9 cellular contexts compared by ENCODE assay signal in the genomic region with DNA sequence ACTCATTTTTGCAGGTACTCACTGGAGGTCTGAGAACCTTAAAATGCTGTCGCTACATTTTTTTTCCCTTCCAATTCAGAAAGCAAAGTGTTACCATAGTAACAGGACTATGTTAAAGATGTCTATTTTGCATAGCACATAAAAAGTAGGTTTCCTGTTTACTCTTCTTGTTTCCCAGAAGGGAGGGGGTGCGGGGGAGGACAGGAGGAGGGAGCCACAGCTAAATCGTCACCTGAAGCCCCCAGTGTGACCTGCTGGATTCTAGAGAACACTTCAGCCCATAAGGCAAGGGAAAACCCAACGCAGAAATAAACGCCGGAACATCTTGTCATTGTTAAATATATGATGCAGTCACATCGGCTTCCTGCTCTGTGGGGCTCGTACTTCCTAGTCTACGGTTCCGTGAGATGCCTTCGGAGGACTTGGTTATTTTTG. TPM values are rescaled to one million over a fixed set of nuclear protein-coding genes. Genes with fewer than 3 reads are reported as not detected.
DNase-seq lines count a peak whose midpoint lies in the region; ATAC-seq lines count a peak whose summit lies in the region.
"Had no signal": no experiment of that assay in that cellular context is flagged by ENCODE, and none has a peak within 500 bp of the region (broad histone marks: within the 10 kb centered on the region; RNA-seq: fewer than 3 reads in every experiment).

No MANE protein-coding gene starts in this region.

- no peak overlapping the region for H3K27ac ChIP-seq in BLaER1 treated with 17β-estradiol and CSF1 and Interleukin-3, amounts not matched to agents 10 nM and 100 nM

- peaks cover 16% of the 10 kb centered on the region for H3K4me1 Mint-ChIP-seq in T-helper 2 cell treated with Interferon-gamma antibody and Interleukin-4, amounts not matched to agents 5 μg/mL and 100 μg/mL, for 36 hours (ENCODE audit: low read depth)
- peaks cover 23 to 29% of the 10 kb centered on the region in 2 donors for H3K4me1 Mint-ChIP-seq in immature natural killer cell

- H3K27ac Mint-ChIP-seq in T-helper 2 cell treated with Interferon-gamma antibody and Interleukin-4, amounts not matched to agents 5 μg/mL and 100 μg/mL, for 36 hours: no peak overlapping the region
- H3K27ac Mint-ChIP-seq in immature natural killer cell: peak overlapping the region in 3 of 6 donors; percentile 1 to 88 (median 62)

- peaks cover 47% of the 10 kb centered on the region for H3K27me3 Mint-ChIP-seq in T-helper 2 cell treated with Interferon-gamma antibody and Interleukin-4, amounts not matched to agents 5 μg/mL and 100 μg/mL, for 36 hours (ENCODE audit: low read depth)
- peaks cover 9 to 31% (median 16%) of the 10 kb centered on the region in 3 donors for H3K27me3 Mint-ChIP-seq in immature natural killer cell (ENCODE audit: low read depth in 3 of 3)

- no peaks in the 10 kb centered on the region for H3K9me3 Mint-ChIP-seq in T-helper 2 cell treated with Interferon-gamma antibody and Interleukin-4, amounts not matched to agents 5 μg/mL and 100 μg/mL, for 36 hours
- H3K9me3 Mint-ChIP-seq in immature natural killer cell: peaks cover 0 to 2% (median 0%) of the 10 kb centered on the region in 6 donors

- peak overlapping the region; percentile 75 for H3K4me3 Mint-ChIP-seq in T-helper 2 cell treated with Interferon-gamma antibody and Interleukin-4, amounts not matched to agents 5 μg/mL and 100 μg/mL, for 36 hours
- H3K4me3 Mint-ChIP-seq in immature natural killer cell: peak overlapping the region; percentile 72 to 82 (median 75)

- no peak for DNase-seq in T-helper 2 cell treated with Interferon-gamma antibody and Interleukin-4, amounts not matched to agents 5 μg/mL and 100 μg/mL, for 36 hours (ENCODE audit: low spot score)
- DNase-seq in immature natural killer cell: peak; percentile 2 to 17 (median 2)
- no peak for DNase-seq in AG08395 (ENCODE audit: low spot score)
- no peak for DNase-seq in kidney tubule cell (ENCODE audit: low spot score)
- DNase-seq: RPMI8226 had no signal

- no peak overlapping the region for H3K9ac ChIP-seq in BLaER1 treated with 17β-estradiol and CSF1 and Interleukin-3, amounts not matched to agents 10 nM and 100 nM

- ATAC-seq in GM18868 (IDR thresholded peaks at IDR 0.05; ENCODE audit: unreplicated experiment) (peak; percentile 22), HG03469 (IDR thresholded peaks at IDR 0.05; ENCODE audit: unreplicated experiment) (no peak), GM19455 (IDR thresholded peaks at IDR 0.05; ENCODE audit: unreplicated experiment) (no peak)

- peak overlapping the region in 8 of 11 experiments; percentile 4 to 27 (median 18); a peak in 7 of 22 replicates for H3K4me2 ChIP-seq in BLaER1 treated with 17β-estradiol and CSF1 and Interleukin-3, amounts not matched to agents 10 nM and 100 nM

- H3K27me3 ChIP-seq in BLaER1 treated with 17β-estradiol and CSF1 and Interleukin-3, amounts not matched to agents 10 nM and 100 nM: no peaks in the 10 kb centered on the region

- H3K36me3 ChIP-seq in BLaER1 treated with 17β-estradiol and CSF1 and Interleukin-3, amounts not matched to agents 10 nM and 100 nM: peaks cover 10 to 66% (median 48%) of the 10 kb centered on the region in 11 experiments; a peak in 20 of 22 replicates

- no peak overlapping the region for H3K4me3 ChIP-seq in BLaER1 treated with 17β-estradiol and CSF1 and Interleukin-3, amounts not matched to agents 10 nM and 100 nM

- peaks cover 16 to 52% (median 51%) of the 10 kb centered on the region in 10 experiments for H3K4me1 ChIP-seq in BLaER1 treated with 17β-estradiol and CSF1 and Interleukin-3, amounts not matched to agents 10 nM and 100 nM

- H3K36me3 Mint-ChIP-seq in T-helper 2 cell treated with Interferon-gamma antibody and Interleukin-4, amounts not matched to agents 5 μg/mL and 100 μg/mL, for 36 hours (ENCODE audit: low read depth): no peaks in the 10 kb centered on the region
- no peaks in the 10 kb centered on the region for H3K36me3 Mint-ChIP-seq in immature natural killer cell

- peaks cover 0 to 77% (median 18%) of the 10 kb centered on the region in 11 experiments; a peak in 16 of 22 replicates for H4K20me1 ChIP-seq in BLaER1 treated with 17β-estradiol and CSF1 and Interleukin-3, amounts not matched to agents 10 nM and 100 nM

- no peaks in the 10 kb centered on the region for H3K9me3 ChIP-seq in BLaER1 treated with 17β-estradiol and CSF1 and Interleukin-3, amounts not matched to agents 10 nM and 100 nM (replicated peaks in 1 of 11)

RNA-seq across cellular contexts. Expression of a gene that starts 44.6 kb away (rescaled TPM):
- under 1 TPM in 1 of 3 donors, not detected in 2; 0.17 TPM for polyA plus RNA-seq in immature natural killer cell

Comparison
In these comparisons a context has a peak if more than half of its experiments do, and no peak if none do; other contexts are left out.
1. DNase-seq: peak in immature natural killer cell (3 of 3); none in T-helper 2 cell treated with Interferon-gamma antibody and Interleukin-4, amounts not matched to agents 5 μg/mL and 100 μg/mL, for 36 hours (single experiment), AG08395 (single experiment) and kidney tubule cell (single experiment).